8 cellular contexts compared by ENCODE assay signal in the genomic region with DNA sequence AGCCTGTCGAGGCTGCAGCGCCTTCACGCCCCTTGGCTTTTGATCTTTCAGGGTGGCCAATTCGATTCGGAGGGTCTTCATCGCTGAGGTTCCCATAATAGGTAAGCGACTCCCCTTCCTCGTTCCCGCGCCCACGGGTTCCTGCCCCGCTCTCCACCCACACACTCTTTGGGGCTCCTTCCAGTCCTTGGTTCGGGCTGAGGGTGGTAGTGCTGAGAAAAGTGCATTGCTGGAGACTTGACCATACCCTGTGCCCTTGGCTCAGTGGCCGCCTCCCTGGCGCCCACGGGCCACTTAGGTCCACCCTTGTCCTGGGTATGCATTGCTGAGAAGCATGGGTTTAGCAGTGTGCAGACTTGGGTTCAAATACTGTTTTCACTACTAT. TPM values are rescaled to one million over a fixed set of nuclear protein-coding genes. Genes with fewer than 3 reads are reported as not detected.
DNase-seq lines count a peak whose midpoint lies in the region; ATAC-seq, FAIRE-seq and TF ChIP-seq lines count a peak whose summit lies in the region.

No MANE protein-coding gene starts in this region.

- H3K36me3 Mint-ChIP-seq in activated naive CD4-positive, alpha-beta T cell treated with anti-CD3 and anti-CD28 coated beads for 36 hours (ENCODE audit: low read depth): peaks cover 12% of the 10 kb centered on the region
- peaks cover 22% of the 10 kb centered on the region for H3K36me3 Mint-ChIP-seq in activated CD4-positive, alpha-beta memory T cell treated with anti-CD3 and anti-CD28 coated beads for 36 hours

- no peaks in the 10 kb centered on the region for H3K27me3 Mint-ChIP-seq in activated naive CD4-positive, alpha-beta T cell treated with anti-CD3 and anti-CD28 coated beads for 36 hours (ENCODE audit: low read depth)
- H3K27me3 Mint-ChIP-seq in activated CD4-positive, alpha-beta memory T cell treated with anti-CD3 and anti-CD28 coated beads for 36 hours: no peaks in the 10 kb centered on the region

- peaks cover 0 to 4% of the 10 kb centered on the region in 2 donors for H3K4me1 ChIP-seq in small intestine (ENCODE audit: control insufficient read depth in 2 of 2, insufficient read depth in 1 of 2, low read depth in 1 of 2, low read length in 1 of 2)

- TF ChIP-seq CTCF in GM13976 (IDR thresholded peaks at IDR 0.05; ENCODE audit: borderline replicate concordance, control extremely low read depth, extremely low read depth, insufficient read depth, missing control alignments): no peak

- H3K4me1 Mint-ChIP-seq in activated naive CD4-positive, alpha-beta T cell treated with anti-CD3 and anti-CD28 coated beads for 36 hours (ENCODE audit: low read depth): peaks cover 30% of the 10 kb centered on the region
- peaks cover 34% of the 10 kb centered on the region for H3K4me1 Mint-ChIP-seq in activated CD4-positive, alpha-beta memory T cell treated with anti-CD3 and anti-CD28 coated beads for 36 hours (ENCODE audit: low read depth)

- no peaks in the 10 kb centered on the region for H3K27me3 ChIP-seq in small intestine (ENCODE audit: control insufficient read depth in 2 of 2, insufficient read depth in 2 of 2, low read length in 2 of 2)

- peak overlapping the region; percentile 99 for H3K27ac Mint-ChIP-seq in activated naive CD4-positive, alpha-beta T cell treated with anti-CD3 and anti-CD28 coated beads for 36 hours
- H3K27ac Mint-ChIP-seq in activated CD4-positive, alpha-beta memory T cell treated with anti-CD3 and anti-CD28 coated beads for 36 hours: peak overlapping the region; percentile 98

- H3K4me3 Mint-ChIP-seq in activated naive CD4-positive, alpha-beta T cell treated with anti-CD3 and anti-CD28 coated beads for 36 hours: peak overlapping the region; percentile 100
- peak overlapping the region; percentile 100 for H3K4me3 Mint-ChIP-seq in activated CD4-positive, alpha-beta memory T cell treated with anti-CD3 and anti-CD28 coated beads for 36 hours

- POLR2A ChIA-PET in activated CD4-positive, alpha-beta memory T cell treated with anti-CD3 and anti-CD28 coated beads for 36 hours (lab: Charles Lee): interaction anchor here (0.6 to 2.9 kb wide), 11 partner anchors 8 to 218 kb away, joined by 3 to 26 read pairs (median 4); partner anchors contain the start of genes ARL2BP, CCDC102A, CIAPIN1 and COQ9

- peak overlapping the region; percentile 84 to 86 for H3K4me3 ChIP-seq in small intestine (ENCODE audit: low read depth in 1 of 2, low read length in 2 of 2)

- peak overlapping the region in 1 of 2 donors; percentile 5 for H3K27ac ChIP-seq in small intestine (ENCODE audit: low read depth in 1 of 2, low read length in 1 of 2)

- intact Hi-C loops in activated naive CD4-positive, alpha-beta T cell treated with anti-CD3 and anti-CD28 coated beads for 36 hours (cut with micrococcal nuclease): loop anchor here (1.0 to 10.0 kb wide), 7 partner anchors 16 to 542 kb away; partner anchors contain the start of genes CIAPIN1, COQ9, DOK4 and KATNB1
- intact Hi-C loops in activated CD4-positive, alpha-beta memory T cell treated with anti-CD3 and anti-CD28 coated beads for 36 hours (cut with micrococcal nuclease): loop anchor here (1.0 to 5.0 kb wide), 5 partner anchors 13 to 274 kb away; partner anchors contain the start of genes CCDC102A, CIAPIN1, COQ9 and KATNB1
- intact Hi-C loops in left ventricle myocardium superior (cut with micrococcal nuclease): loop anchor here (10.0 kb wide), 1 partner anchor 52 kb away; no protein-coding TSS in a partner anchor

- WGBS in small intestine, 3 donors: 0 to 2% (median 1%) methylated on average over 16 of the region's 16 CpGs

- no peak for DNase-seq in activated naive CD4-positive, alpha-beta T cell treated with anti-CD3 and anti-CD28 coated beads for 36 hours
- DNase-seq in activated naive CD4-positive, alpha-beta T cell (lab: John Stamatoyannopoulos, UW): no peak
- DNase-seq in activated CD4-positive, alpha-beta memory T cell treated with anti-CD3 and anti-CD28 coated beads for 36 hours: peak; percentile 27
- no peak for DNase-seq in left ventricle myocardium superior
- no peak for DNase-seq in small intestine
- no peak for DNase-seq in GM13976 (ENCODE audit: low spot score)
- no peak for DNase-seq in ACHN
- DNase-seq in activated effector memory CD4-positive, alpha-beta T cell treated with Interleukin-2 at 50 U/mL for 16 hours: no peak

- peak; percentile 29 for ATAC-seq in left ventricle myocardium superior

- peaks cover 4 to 13% of the 10 kb centered on the region in 2 donors for H3K36me3 ChIP-seq in small intestine (ENCODE audit: control insufficient read depth in 2 of 2, insufficient read depth in 2 of 2, low read length in 2 of 2)

- CTCF ChIA-PET in activated naive CD4-positive, alpha-beta T cell treated with anti-CD3 and anti-CD28 coated beads for 36 hours (lab: Charles Lee): interaction anchor here (0.7 to 7.8 kb wide), 13 partner anchors 11 to 329 kb away, joined by 3 to 63 read pairs (median 4); partner anchors contain the start of genes CIAPIN1 and COQ9
- CTCF ChIA-PET in activated CD4-positive, alpha-beta memory T cell treated with anti-CD3 and anti-CD28 coated beads for 36 hours (lab: Charles Lee): interaction anchor here (1.1 to 3.7 kb wide), 20 partner anchors 8 to 163 kb away, joined by 3 to 51 read pairs (median 6); partner anchors contain the start of genes ADGRG5, CIAPIN1, COQ9 and DOK4

- H3K9me3 Mint-ChIP-seq in activated naive CD4-positive, alpha-beta T cell treated with anti-CD3 and anti-CD28 coated beads for 36 hours: no peaks in the 10 kb centered on the region
- H3K9me3 Mint-ChIP-seq in activated CD4-positive, alpha-beta memory T cell treated with anti-CD3 and anti-CD28 coated beads for 36 hours: no peaks in the 10 kb centered on the region

- no peak for FAIRE-seq in small intestine (lab: Jason Lieb, UNC)

- no peaks in the 10 kb centered on the region for H3K9me3 ChIP-seq in small intestine (ENCODE audit: control insufficient read depth, low read depth)

- in situ Hi-C loops in GM13976 (cut with MboI; ENCODE audit: low sequenced_read_pairs, unreplicated experiment): no loop called here
- in situ Hi-C loops in ACHN (cut with HindIII; ENCODE audit: low pct_ligation_motif_present, low pct_unique_long_range_greater_than_20kb, low sequenced_read_pairs): no loop called here

RNA-seq across cellular contexts. Expression of gene POLR2C, which starts 0.5 kb away (rescaled TPM):
- total RNA-seq in activated naive CD4-positive, alpha-beta T cell treated with anti-CD3 and anti-CD28 coated beads for 36 hours: 10 to 100 TPM; 49.4 to 53.0 TPM
- total RNA-seq in activated CD4-positive, alpha-beta memory T cell treated with anti-CD3 and anti-CD28 coated beads for 36 hours: 10 to 100 TPM; 52.5 to 57.0 TPM
- 37.3 TPM for total RNA-seq in left ventricle myocardium superior
- 10 to 100 TPM; 51.7 to 65.5 (median 57.3) TPM for polyA plus RNA-seq in small intestine

RNA-seq across cellular contexts. Expression of gene COQ9, which starts 15.7 kb away (rescaled TPM):
- total RNA-seq in activated naive CD4-positive, alpha-beta T cell treated with anti-CD3 and anti-CD28 coated beads for 36 hours: 10 to 100 TPM; 30.6 TPM
- 10 to 100 TPM; 29.8 to 33.0 TPM for total RNA-seq in activated CD4-positive, alpha-beta memory T cell treated with anti-CD3 and anti-CD28 coated beads for 36 hours
- total RNA-seq in left ventricle myocardium superior: 205 TPM
- polyA plus RNA-seq in small intestine: 100 to 1,000 TPM in 2 of 3 donors, 10 to 100 TPM in 1; 88.0 to 177 (median 125) TPM

RNA-seq across cellular contexts. Expression of gene CIAPIN1, which starts 15.8 kb away (rescaled TPM):
- total RNA-seq in activated naive CD4-positive, alpha-beta T cell treated with anti-CD3 and anti-CD28 coated beads for 36 hours: 10 to 100 TPM; 29.5 to 31.0 TPM
- 10 to 100 TPM; 34.8 to 38.5 TPM for total RNA-seq in activated CD4-positive, alpha-beta memory T cell treated with anti-CD3 and anti-CD28 coated beads for 36 hours
- 52.2 TPM for total RNA-seq in left ventricle myocardium superior
- polyA plus RNA-seq in small intestine: 10 to 100 TPM; 39.4 to 55.9 (median 49.6) TPM

RNA-seq across cellular contexts. Expression of gene DOK4, which starts 23.3 kb away (rescaled TPM):
- total RNA-seq in activated naive CD4-positive, alpha-beta T cell treated with anti-CD3 and anti-CD28 coated beads for 36 hours: 1 to 10 TPM; 5.0 to 6.2 TPM
- total RNA-seq in activated CD4-positive, alpha-beta memory T cell treated with anti-CD3 and anti-CD28 coated beads for 36 hours: 1 to 10 TPM; 5.5 to 7.1 TPM
- total RNA-seq in left ventricle myocardium superior: 9.1 TPM
- 100 to 1,000 TPM in 2 of 3 donors, 10 to 100 TPM in 1; 53.0 to 135 (median 112) TPM for polyA plus RNA-seq in small intestine

RNA-seq across cellular contexts. Expression of gene CCL17, which starts 58.4 kb away (rescaled TPM):
- not detected for total RNA-seq in activated naive CD4-positive, alpha-beta T cell treated with anti-CD3 and anti-CD28 coated beads for 36 hours
- total RNA-seq in activated CD4-positive, alpha-beta memory T cell treated with anti-CD3 and anti-CD28 coated beads for 36 hours: 1 to 10 TPM; 1.6 to 3.1 TPM
- not detected for total RNA-seq in left ventricle myocardium superior
- polyA plus RNA-seq in small intestine: under 1 TPM in 1 of 3 donors, not detected in 2; 0.45 TPM
